8 cellular contexts compared by ENCODE assay signal in genomic region chr10:21497177-21497807, GRCh38. TPM values are rescaled to one million over a fixed set of nuclear protein-coding genes. Genes with fewer than 3 reads are reported as not detected.
DNase-seq lines count a peak whose midpoint lies in the region; ATAC-seq and TF ChIP-seq lines count a peak whose summit lies in the region.

No MANE protein-coding gene starts in this region.

- no peaks in the 10 kb centered on the region for H4K20me1 ChIP-seq in HCT116 (ENCODE audit: insufficient read depth)

- H3K4me3 Mint-ChIP-seq in CD4-positive, alpha-beta memory T cell: peak overlapping the region; percentile 58 to 87 (median 79)

- no peaks in the 10 kb centered on the region for H3K79me2 ChIP-seq in HCT116 (ENCODE audit: insufficient read depth, low read length)

- RAD21 ChIA-PET in HCT116 (lab: Charles Lee; ENCODE audit: low non-redundant PET in 1 of 2, low total read pairs in 2 of 2, uncharacterized antibody in 2 of 2, unreplicated experiment in 2 of 2): interaction anchor here (0.6 to 1.6 kb wide), 7 partner anchors 28 to 550 kb away, joined by 3 to 8 read pairs (median 3); partner anchors contain the start of gene SKIDA1 (in 1 of the 2)

- peaks cover 0 to 3% (median 0%) of the 10 kb centered on the region in 8 donors for H3K9me3 Mint-ChIP-seq in CD4-positive, alpha-beta memory T cell

- no peaks in the 10 kb centered on the region for H3K9me2 ChIP-seq in HCT116 (ENCODE audit: insufficient read depth)

- no peaks in the 10 kb centered on the region for H3K9me3 ChIP-seq in CD4-positive, alpha-beta memory T cell (ENCODE audit: control insufficient read depth in 1 of 2, low read length in 2 of 2)
- H3K9me3 ChIP-seq in HCT116 (ENCODE audit: control insufficient read depth in 1 of 2, insufficient read depth in 1 of 2, low read depth in 1 of 2, low read length in 2 of 2) (no peaks in the 10 kb centered on the region), ovary (no peaks in the 10 kb centered on the region)

- peaks cover 12 to 36% (median 17%) of the 10 kb centered on the region in 4 donors for H3K4me1 Mint-ChIP-seq in CD4-positive, alpha-beta memory T cell

- peaks cover 60% of the 10 kb centered on the region for H3K27me3 ChIP-seq in CD4-positive, alpha-beta memory T cell (ENCODE audit: insufficient read depth, low read length)
- peaks cover 3% of the 10 kb centered on the region; the same call in 1 of the 2 replicates for H3K27me3 ChIP-seq in HCT116 (ENCODE audit: insufficient read depth, low read length)
- no peaks in the 10 kb centered on the region for H3K27me3 ChIP-seq in ovary

- no peaks in the 10 kb centered on the region for H3K36me3 ChIP-seq in CD4-positive, alpha-beta memory T cell (ENCODE audit: insufficient read depth, low read length)
- no peaks in the 10 kb centered on the region for H3K36me3 ChIP-seq in HCT116 (ENCODE audit: control insufficient read depth in 1 of 2, insufficient read depth in 2 of 2, low read length in 2 of 2)
- H3K36me3 ChIP-seq in ovary: no peaks in the 10 kb centered on the region

- peaks cover 34% of the 10 kb centered on the region for H3K4me1 ChIP-seq in CD4-positive, alpha-beta memory T cell (ENCODE audit: insufficient read depth, low read length)
- H3K4me1 ChIP-seq in HCT116 (ENCODE audit: control insufficient read depth in 1 of 2, insufficient read depth in 2 of 2, low read length in 2 of 2) (peaks cover 2 to 20% of the 10 kb centered on the region in 2 experiments; a peak in 2 of 4 replicates), ovary (ENCODE audit: insufficient read depth) (no peaks in the 10 kb centered on the region)

- intact Hi-C loops in CD4-positive, alpha-beta memory T cell (cut with micrococcal nuclease): loop anchor here (1.0 to 10.0 kb wide), 6 partner anchors 20 to 1598 kb away; partner anchors contain the start of genes BMI1, MLLT10 and MSRB2
- intact Hi-C loops in HCT116 (cut with micrococcal nuclease) (loop anchor here (2.0 to 5.0 kb wide), 5 partner anchors 30 to 1490 kb away; no protein-coding TSS in a partner anchor), left cardiac atrium (cut with DNase I) (loop anchor here (5.0 to 10.0 kb wide), 5 partner anchors 35 to 468 kb away; partner anchors contain the start of gene MLLT10 (in 1 of the 2)), ovary (cut with DNase I) (loop anchor here (5.0 to 10.0 kb wide), 8 partner anchors 35 to 1492 kb away; partner anchors contain the start of gene MLLT10 (in 1 of the 4))

- no peak for TF ChIP-seq EP300 in ovary (IDR thresholded peaks at IDR 0.05)

- H3K36me3 Mint-ChIP-seq in CD4-positive, alpha-beta memory T cell: no peaks in the 10 kb centered on the region

- TF ChIP-seq CTCF in HCT116 (IDR thresholded peaks at IDR 0.05 in 2 of 3, conservative IDR thresholded peaks at IDR 0.05 in 1 of 3; ENCODE audit: borderline replicate concordance in 1 of 3, insufficient read depth in 1 of 3, low read depth in 2 of 3, low read length in 2 of 3) (no peak), ovary (IDR thresholded peaks at IDR 0.05) (no peak)

- peak overlapping the region; percentile 71 for H3K9ac ChIP-seq in HCT116 (ENCODE audit: low read length)

- 2 to 4% (median 2%) methylated on average over 25 to 37 of the region's 37 CpGs for whole genome bisulfite sequencing in ovary, 3 donors

- peak in 1 of 5 donors; percentile 42 for DNase-seq in CD4-positive, alpha-beta memory T cell
- peak; percentile 82 for DNase-seq in HCT116 (ENCODE audit: low read depth, low spot score)
- peak; percentile 52 for DNase-seq in NCI-H82 treated with DMSO at 0.1 percent for 48 hours (lab: John Stamatoyannopoulos, UW; ENCODE audit: unreplicated experiment)
- peak; percentile 97 for DNase-seq in left cardiac atrium
- peak; percentile 83 to 93 (median 90) for DNase-seq in ovary

- H2AFZ ChIP-seq in HCT116 (ENCODE audit: low read depth, low read length, poor library complexity, severe bottlenecking): peak overlapping the region; percentile 88

- peak overlapping the region; percentile 13 to 66 for H3K4me3 ChIP-seq in CD4-positive, alpha-beta memory T cell (ENCODE audit: low read length in 2 of 2)
- H3K4me3 ChIP-seq in HCT116 (replicated peaks in 1 of 2; ENCODE audit: low read depth in 1 of 2, low read length in 2 of 2) (peak overlapping the region; percentile 63 to 80), ovary (peak overlapping the region; percentile 66)

- POLR2A ChIA-PET in CD4-positive, alpha-beta memory T cell (lab: Charles Lee; ENCODE audit: partially characterized antibody): interaction anchor here (0.9 to 4.7 kb wide), 10 partner anchors 15 to 940 kb away, joined by 3 to 57 read pairs (median 4); partner anchors contain the start of genes MLLT10 and SKIDA1
- POLR2A ChIA-PET in HCT116 (lab: Charles Lee): interaction anchor here (0.6 to 1.5 kb wide), 6 partner anchors 20 to 1487 kb away, joined by 3 to 10 read pairs (median 4); no protein-coding TSS in a partner anchor

- no peak overlapping the region for H3K27ac ChIP-seq in CD4-positive, alpha-beta memory T cell (ENCODE audit: low read depth, low read length)
- peak overlapping the region; percentile 83 for H3K27ac ChIP-seq in HCT116 (ENCODE audit: low read depth, low read length)
- peak overlapping the region; percentile 80 for H3K27ac ChIP-seq in angular gyrus (ENCODE audit: low read depth, low read length)
- H3K27ac ChIP-seq in ovary: peak overlapping the region in 1 of 2 donors; percentile 70

- no TSS peak for BruUV-seq in HCT116 (replicated peaks; lab: Mats Ljungman, UMichigan)

- H3K27ac Mint-ChIP-seq in CD4-positive, alpha-beta memory T cell: peak overlapping the region in 1 of 7 donors; percentile 1

- CTCF ChIA-PET in CD4-positive, alpha-beta memory T cell (lab: Charles Lee; ENCODE audit: partially characterized antibody): interaction anchor here (0.6 to 3.7 kb wide), 20 partner anchors 11 to 1492 kb away, joined by 3 to 44 read pairs (median 6); partner anchors contain the start of genes MLLT10 and SKIDA1
- CTCF ChIA-PET in HCT116 (lab: Charles Lee): interaction anchor here (0.6 to 3.0 kb wide), 12 partner anchors 33 to 506 kb away, joined by 3 to 17 read pairs (median 5); partner anchors contain the start of gene DNAJC1

- peak; percentile 39; the same call in 1 of the 2 replicates for TF ChIP-seq RAD21 in HCT116 (IDR thresholded peaks at IDR 0.05; ENCODE audit: low read depth)

- peaks cover 39 to 47% of the 10 kb centered on the region in 2 donors for H3K27me3 Mint-ChIP-seq in CD4-positive, alpha-beta memory T cell

- ATAC-seq in HCT116: peak; percentile 71
- ATAC-seq in left cardiac atrium: peak; percentile 62 to 66
- no peak for ATAC-seq in HG03460 (IDR thresholded peaks at IDR 0.05; ENCODE audit: unreplicated experiment)
- ATAC-seq in HG03432 (IDR thresholded peaks at IDR 0.05; ENCODE audit: unreplicated experiment): no peak

- peak overlapping the region; percentile 90 for H3K4me2 ChIP-seq in HCT116 (ENCODE audit: low read length)

- peak; percentile 67 for TF ChIP-seq POLR2A in HCT116 (IDR thresholded peaks at IDR 0.05; ENCODE audit: borderline replicate concordance, extremely low read depth, insufficient read depth, insufficient read length)
- no peak for TF ChIP-seq POLR2A in ovary (IDR thresholded peaks at IDR 0.05)

TF ChIP-seq in HCT116, 20 proteins besides CTCF, POLR2A, EP300 and RAD21 (continues in another document):
- TF ChIP-seq ZBTB33 (IDR thresholded peaks at IDR 0.05; ENCODE audit: extremely low read depth, insufficient replicate concordance, low read length) (no peak), TCF7L2 (IDR thresholded peaks at IDR 0.05; ENCODE audit: borderline replicate concordance, extremely low read depth, insufficient read depth, insufficient read length) (no peak), EGR1 (IDR thresholded peaks at IDR 0.05; ENCODE audit: low read depth) (no peak), EZH2 (IDR thresholded peaks at IDR 0.05) (no peak), FOSL1 (IDR thresholded peaks at IDR 0.05; ENCODE audit: low read depth) (no peak), ZNF274 (IDR thresholded peaks at IDR 0.05; ENCODE audit: low read depth, low read length) (no peak), ATF3 (IDR thresholded peaks at IDR 0.05) (no peak)

RNA-seq across cellular contexts. Expression of gene SKIDA1, which starts 28.2 kb away (rescaled TPM):
- under 1 TPM; 0.39 to 0.73 TPM for total RNA-seq in CD4-positive, alpha-beta memory T cell
- under 1 TPM; 0.13 to 0.94 TPM for polyA plus RNA-seq in CD4-positive, alpha-beta memory T cell
- total RNA-seq in HCT116 (2021; ENCODE audit: unreplicated experiment) (0.34 TPM), left cardiac atrium (1 to 10 TPM; 1.9 to 2.0 TPM), ovary (1 to 10 TPM; 1.1 to 4.2 (median 3.4) TPM)
- 0.12 and 0.20 TPM in 2 replicates for polyA plus RNA-seq in HCT116 (2012)
- polyA plus RNA-seq in ovary: 1 to 10 TPM; 1.1 to 1.7 TPM

RNA-seq across cellular contexts. Expression of gene MLLT10, which starts 36.7 kb away (rescaled TPM):
- total RNA-seq in CD4-positive, alpha-beta memory T cell: 10 to 100 TPM; 64.6 to 73.4 TPM
- polyA plus RNA-seq in CD4-positive, alpha-beta memory T cell: 1 to 10 TPM; 5.2 to 8.5 TPM
- total RNA-seq in HCT116 (2021; ENCODE audit: unreplicated experiment): 45.2 TPM
- polyA plus RNA-seq in HCT116 (2012): 17.3 and 25.3 TPM in 2 replicates
- total RNA-seq in left cardiac atrium: 10 to 100 TPM; 26.1 to 30.3 TPM
- 10 to 100 TPM; 32.3 to 55.1 (median 43.7) TPM for total RNA-seq in ovary
- polyA plus RNA-seq in ovary: 10 to 100 TPM; 23.6 to 27.4 TPM

Comparison
In these comparisons a context has a peak if more than half of its experiments do, and no peak if none do; other contexts are left out.
1. ATAC-seq: peak in HCT116 (single experiment) and left cardiac atrium (2 of 2); none in HG03460 (single experiment) and HG03432 (single experiment).
2. Peak in every context shown above with its lines, with median percentiles within 50 percentile points of each other: H3K4me3 ChIP-seq.